ENCODE assay signal across 15 cellular contexts in genomic region chr4:126733301-126733700, GRCh38.
DNase-seq lines count a peak whose midpoint lies in the region; ATAC-seq, FAIRE-seq and TF ChIP-seq lines count a peak whose summit lies in the region.
"Had no signal": no experiment of that assay in that cellular context is flagged by ENCODE, and none has a peak within 500 bp of the region (broad histone marks: within the 10 kb centered on the region; RNA-seq: fewer than 3 reads in every experiment).

No MANE protein-coding gene starts in this region.

- H3K9me1 ChIP-seq in K562 (ENCODE audit: control insufficient read depth, insufficient read depth, low read length): no peaks in the 10 kb centered on the region

- peaks cover 3% of the 10 kb centered on the region for H3K9me3 ChIP-seq in K562 (replicated peaks; ENCODE audit: control insufficient read depth, insufficient read depth, low read depth, low read length)

- 0% methylated on average over 3 of the region's 3 CpGs for WGBS in K562 (ENCODE audit: insufficient coverage, low coverage, missing lambda C conversion rate)

- CTCF ChIA-PET in K562 (lab: Yijun Ruan, JAX; ENCODE audit: low intra/inter-chr PET ratio): no interaction called here

- no peaks in the 10 kb centered on the region for H3K36me3 Mint-ChIP-seq in progenitor cell of endocrine pancreas (ENCODE audit: insufficient read depth)
- H3K36me3 Mint-ChIP-seq: IgD-negative memory B cell had no signal

- TF ChIP-seq POLR2A in K562 (conservative IDR thresholded peaks at IDR 0.05): no peak

- H3K79me2 ChIP-seq in K562 (ENCODE audit: control insufficient read depth, insufficient read depth, low read length): peaks cover 96% of the 10 kb centered on the region

- H3K27ac ChIP-seq in K562 (ENCODE audit: extremely low read depth, low read depth, low read length): peak overlapping the region; percentile 78
- H3K27ac ChIP-seq: C4-2B had no signal

- no peak overlapping the region for H3K27ac Mint-ChIP-seq in progenitor cell of endocrine pancreas
- H3K27ac Mint-ChIP-seq: IgD-negative memory B cell had no signal

- H3K4me3 Mint-ChIP-seq in progenitor cell of endocrine pancreas (ENCODE audit: low read depth): no peak overlapping the region
- H3K4me3 Mint-ChIP-seq: IgD-negative memory B cell had no signal

- peak; percentile 59 for ATAC-seq in K562

- TF ChIP-seq CTCF in K562 (IDR thresholded peaks at IDR 0.05 in 2 of 3, conservative IDR thresholded peaks at IDR 0.05 in 1 of 3; ENCODE audit: insufficient read depth in 2 of 3, low read depth in 1 of 3, low read length in 3 of 3) (no peak), progenitor cell of endocrine pancreas (IDR thresholded peaks at IDR 0.05; ENCODE audit: unreplicated experiment) (no peak)

- H3K4me3 ChIP-seq in K562: peak overlapping the region; percentile 48

- H3K4me1 Mint-ChIP-seq in progenitor cell of endocrine pancreas (ENCODE audit: low read depth): no peaks in the 10 kb centered on the region
- H3K4me1 Mint-ChIP-seq: IgD-negative memory B cell had no signal

- peaks cover 29% of the 10 kb centered on the region for H3K36me3 ChIP-seq in K562 (ENCODE audit: control insufficient read depth, insufficient read depth, low read length)

- FAIRE-seq in K562 (lab: Jason Lieb, UNC): no peak
- FAIRE-seq: A204.1, RCC 7860 had no signal

- POLR2A ChIA-PET in K562 (lab: Yijun Ruan, JAX): no interaction called here

- peak overlapping the region; percentile 69 for H3K4me2 ChIP-seq in K562 (ENCODE audit: insufficient read depth, low read length)

- H2AFZ ChIP-seq in K562 (ENCODE audit: low read depth, low read length): no peak overlapping the region

- no peaks in the 10 kb centered on the region for H3K27me3 Mint-ChIP-seq in progenitor cell of endocrine pancreas
- H3K27me3 Mint-ChIP-seq: IgD-negative memory B cell had no signal

- no TSS peak for BruUV-seq in K562 (replicated peaks; lab: Mats Ljungman, UMichigan)

- intact Hi-C loops in K562 (cut with micrococcal nuclease): loop anchor here (2.0 kb wide), 1 partner anchor 184 kb away; no protein-coding TSS in a partner anchor

- TF ChIP-seq EP300 in K562 (IDR thresholded peaks at IDR 0.05; ENCODE audit: low read length): peak; percentile 9; the same call in 1 of the 2 replicates

- TF ChIP-seq RAD21 in K562 (CRISPR knock-in tag; conservative IDR thresholded peaks at IDR 0.05 in 1 of 2, IDR thresholded peaks at IDR 0.05 in 1 of 2): no peak

- H3K9me3 Mint-ChIP-seq in progenitor cell of endocrine pancreas (ENCODE audit: low read depth): no peaks in the 10 kb centered on the region

- H3K4me1 ChIP-seq in K562 (replicated peaks in 1 of 2; ENCODE audit: control insufficient read depth in 2 of 2, insufficient read depth in 2 of 2, low read length in 2 of 2): peaks cover 0 to 13% of the 10 kb centered on the region in 2 experiments; a peak in 4 of 5 replicates

- DNase-seq in NCI-H2029 (lab: John Stamatoyannopoulos, UW) (peak; percentile 14), NCI-H2029 treated with DMSO at 0.1 percent for 48 hours (lab: John Stamatoyannopoulos, UW) (no peak), NCI-H226 (peak; percentile 44), K562 (ENCODE audit: extremely low read depth in 1 of 4, low spot score in 3 of 4) (peak in 1 of 4 experiments; percentile 47), iris pigment epithelial cell (ENCODE audit: low read depth) (peak; percentile 41), NCI-H1048 (lab: John Stamatoyannopoulos, UW) (no peak), RPMI8226 (no peak), progenitor cell of endocrine pancreas (ENCODE audit: low spot score, unreplicated experiment) (no peak)
- DNase-seq: NCI-H2081, NCI-H345, T-helper 2 cell had no signal

- in situ Hi-C loops in K562 (cut with MboI): no loop called here

- H3K9ac ChIP-seq in K562 (ENCODE audit: insufficient read depth in 1 of 2, low read depth in 2 of 2, low read length in 2 of 2): peak overlapping the region in 1 of 2 experiments; percentile 82; a peak in 2 of 4 replicates

- H4K20me1 ChIP-seq in K562 (replicated peaks; ENCODE audit: control insufficient read depth, insufficient read depth, low read length): no peaks in the 10 kb centered on the region

- no peaks in the 10 kb centered on the region for H3K27me3 ChIP-seq in K562 (ENCODE audit: control insufficient read depth in 2 of 2, insufficient read depth in 2 of 2, low read length in 2 of 2)

TF ChIP-seq in K562, 482 proteins besides CTCF, POLR2A, EP300 and RAD21 (continues in another document):
- TF ChIP-seq RFX5 (IDR thresholded peaks at IDR 0.05; ENCODE audit: low read depth, low read length): no peak
- no peak for TF ChIP-seq ZFP91 (CRISPR knock-in tag; IDR thresholded peaks at IDR 0.05)
- TF ChIP-seq PBX2 (CRISPR knock-in tag; IDR thresholded peaks at IDR 0.05; ENCODE audit: low read depth): no peak
- TF ChIP-seq PBX2 (tag; conservative IDR thresholded peaks at IDR 0.05; ENCODE audit: low read depth): no peak
- no peak for TF ChIP-seq SAP30 (IDR thresholded peaks at IDR 0.05; ENCODE audit: borderline replicate concordance, insufficient read depth, low read depth, low read length, poor library complexity, severe bottlenecking)
- TF ChIP-seq ZNF75A (CRISPR knock-in tag; IDR thresholded peaks at IDR 0.05): no peak
- TF ChIP-seq CCNT2 (IDR thresholded peaks at IDR 0.05; ENCODE audit: borderline replicate concordance, extremely low read depth, insufficient read length, low read depth, low read length): no peak
- no peak for TF ChIP-seq ZBTB26 (CRISPR knock-in tag; IDR thresholded peaks at IDR 0.05)
- no peak for TF ChIP-seq TCF15 (CRISPR knock-in tag; IDR thresholded peaks at IDR 0.05)
- no peak for TF ChIP-seq THRB (CRISPR knock-in tag; conservative IDR thresholded peaks at IDR 0.05)
- TF ChIP-seq FOSL1 (tag; conservative IDR thresholded peaks at IDR 0.05): peak; percentile 70

Comparison
In these comparisons a context has a peak if more than half of its experiments do, and no peak if none do; other contexts are left out.
1. DNase-seq: peak in NCI-H2029 (single experiment), NCI-H226 (single experiment) and iris pigment epithelial cell (single experiment); none in NCI-H2029 treated with DMSO at 0.1 percent for 48 hours (single experiment), NCI-H1048 (single experiment), RPMI8226 (single experiment) and progenitor cell of endocrine pancreas (single experiment).